1 cellular context compared by ENCODE assay signal in genomic region chr9:124349675-124350484, GRCh38.
A peak's percentile ranks its signal among the peaks of the same experiment; 100 is the strongest.
TF ChIP-seq lines count a peak whose summit lies in the region.

No MANE protein-coding gene starts in this region.

TF ChIP-seq in HepG2, 621 proteins besides CTCF, POLR2A, EP300 and RAD21 (continued from another document):
- no peak for TF ChIP-seq ZNF337 (CRISPR knock-in tag; IDR thresholded peaks at IDR 0.05; ENCODE audit: borderline replicate concordance, low read depth)
- no peak for TF ChIP-seq ZSCAN31 (CRISPR knock-in tag; IDR thresholded peaks at IDR 0.05; ENCODE audit: low read depth)
- no peak for TF ChIP-seq GPBP1L1 (CRISPR knock-in tag; IDR thresholded peaks at IDR 0.05)
- peak; percentile 50; the same call in 1 of the 2 replicates for TF ChIP-seq POLR2G (IDR thresholded peaks at IDR 0.05; ENCODE audit: low read depth, low read length)
TF ChIP-seq in HepG2: peak in this region for 3.
